In genomic region chr2:38722271-38723115, GRCh38 we compare ENCODE assay signal across 8 cellular contexts. TPM values are rescaled to one million over a fixed set of nuclear protein-coding genes. Genes with fewer than 3 reads are reported as not detected.
DNase-seq lines count a peak whose midpoint lies in the region; ATAC-seq, FAIRE-seq and TF ChIP-seq lines count a peak whose summit lies in the region.

No MANE protein-coding gene starts in this region.

- WGBS in right cardiac atrium, result 45% methylated on average over 10 of the region's 10 CpGs

- no peak for TF ChIP-seq CTCF in CD14-positive monocyte (IDR thresholded peaks at IDR 0.05)

- H3K4me3 ChIP-seq in BLaER1 (no peak overlapping the region), right cardiac atrium (ENCODE audit: low read length) (no peak overlapping the region)

- H3K27ac ChIP-seq in BLaER1 (peak overlapping the region; percentile 7; the same call in 1 of the 2 replicates), right cardiac atrium (ENCODE audit: low read length) (peak overlapping the region; percentile 53)

- peaks cover 20% of the 10 kb centered on the region; the same call in 1 of the 2 replicates for H4K20me1 ChIP-seq in BLaER1

- peaks cover 19% of the 10 kb centered on the region for H3K9me3 ChIP-seq in BLaER1
- no peaks in the 10 kb centered on the region for H3K9me3 ChIP-seq in right cardiac atrium (ENCODE audit: control insufficient read depth, low read length)

- no peaks in the 10 kb centered on the region for H3K27me3 Mint-ChIP-seq in T-helper 2 cell treated with Interferon-gamma antibody and Interleukin-4, amounts not matched to agents 5 μg/mL and 100 μg/mL, for 36 hours (ENCODE audit: low read depth)
- peaks cover 0 to 6% (median 0%) of the 10 kb centered on the region in 3 donors for H3K27me3 Mint-ChIP-seq in CD14-positive monocyte (ENCODE audit: low read depth in 3 of 3)

- H3K4me1 Mint-ChIP-seq in T-helper 2 cell treated with Interferon-gamma antibody and Interleukin-4, amounts not matched to agents 5 μg/mL and 100 μg/mL, for 36 hours (ENCODE audit: low read depth), result peaks cover 42% of the 10 kb centered on the region
- H3K4me1 Mint-ChIP-seq in CD14-positive monocyte, result peaks cover 32% of the 10 kb centered on the region

- DNase-seq in T-helper 2 cell treated with Interferon-gamma antibody and Interleukin-4, amounts not matched to agents 5 μg/mL and 100 μg/mL, for 36 hours (ENCODE audit: low spot score), result peak; percentile 69
- no peak for DNase-seq in right cardiac atrium
- DNase-seq in CD14-positive monocyte (ENCODE audit: low spot score), result no peak
- no peak for DNase-seq in NCI-H128 (lab: John Stamatoyannopoulos, UW; ENCODE audit: unreplicated experiment)
- DNase-seq in H54 (ENCODE audit: insufficient read length, low spot score), result no peak

- H3K27me3 ChIP-seq in BLaER1 (no peaks in the 10 kb centered on the region), right cardiac atrium (ENCODE audit: control insufficient read depth, insufficient read depth) (no peaks in the 10 kb centered on the region)

- H3K4me1 ChIP-seq in BLaER1 (peaks cover 40% of the 10 kb centered on the region), right cardiac atrium (ENCODE audit: control insufficient read depth, insufficient read depth, low read length) (no peaks in the 10 kb centered on the region)

- H3K27ac Mint-ChIP-seq in T-helper 2 cell treated with Interferon-gamma antibody and Interleukin-4, amounts not matched to agents 5 μg/mL and 100 μg/mL, for 36 hours, result peak overlapping the region; percentile 58
- H3K27ac Mint-ChIP-seq in CD14-positive monocyte, result peak overlapping the region in 1 of 7 donors; percentile 59

- H3K36me3 ChIP-seq in BLaER1, result peaks cover 25% of the 10 kb centered on the region

- H3K4me2 ChIP-seq in BLaER1, result peak overlapping the region; percentile 79

- ATAC-seq in GM21576 (IDR thresholded peaks at IDR 0.05; ENCODE audit: unreplicated experiment) (peak; percentile 40), right cardiac atrium (peak in 1 of 2 donors; percentile 4), esophagus mucosa (no peak)

- H3K9me3 Mint-ChIP-seq in T-helper 2 cell treated with Interferon-gamma antibody and Interleukin-4, amounts not matched to agents 5 μg/mL and 100 μg/mL, for 36 hours, result peaks cover 6% of the 10 kb centered on the region
- H3K9me3 Mint-ChIP-seq in CD14-positive monocyte, result peaks cover 0 to 8% (median 7%) of the 10 kb centered on the region in 7 donors

- TF ChIP-seq POLR2A in H54 (IDR thresholded peaks at IDR 0.05; ENCODE audit: low read depth, low read length), result no peak

- no peak for FAIRE-seq in H54 (lab: Jason Lieb, UNC)

- intact Hi-C loops in right cardiac atrium (cut with DNase I) (loop anchor here in 3 of 4 donors (5.0 to 10.0 kb wide), 3 partner anchors 58 to 408 kb away; partner anchors contain the start of genes HNRNPLL (in 2 of the 3) and GALM (in 1 of the 3)), CD14-positive monocyte (cut with micrococcal nuclease) (no loop called here)

- H3K9ac ChIP-seq in BLaER1, result peak overlapping the region; percentile 42; the same call in 1 of the 2 replicates

- peaks cover 38% of the 10 kb centered on the region for H3K36me3 Mint-ChIP-seq in T-helper 2 cell treated with Interferon-gamma antibody and Interleukin-4, amounts not matched to agents 5 μg/mL and 100 μg/mL, for 36 hours (ENCODE audit: low read depth)
- H3K36me3 Mint-ChIP-seq in CD14-positive monocyte, result peaks cover 17 to 22% of the 10 kb centered on the region in 2 donors

- peak overlapping the region; percentile 41 for H3K4me3 Mint-ChIP-seq in T-helper 2 cell treated with Interferon-gamma antibody and Interleukin-4, amounts not matched to agents 5 μg/mL and 100 μg/mL, for 36 hours
- peak overlapping the region in 1 of 2 donors; percentile 62 for H3K4me3 Mint-ChIP-seq in CD14-positive monocyte

RNA-seq across cellular contexts. Expression of gene SRSF7, which starts 28.7 kb away (rescaled TPM):
- 10 to 100 TPM; 51.4 to 87.1 (median 64.6) TPM for total RNA-seq in right cardiac atrium
- polyA plus RNA-seq in right cardiac atrium, result 51.1 TPM
- polyA plus RNA-seq in CD14-positive monocyte, result 100 to 1,000 TPM; 226 to 246 TPM
- 96.2 TPM for total RNA-seq in esophagus mucosa

RNA-seq across cellular contexts. Expression of gene GEMIN6, which starts 55.5 kb away (rescaled TPM):
- 10 to 100 TPM in 2 of 4 donors, 1 to 10 TPM in 2; 7.8 to 12.8 (median 9.2) TPM for total RNA-seq in right cardiac atrium
- 7.3 TPM for polyA plus RNA-seq in right cardiac atrium
- polyA plus RNA-seq in CD14-positive monocyte, result 10 to 100 TPM in 1 of 2 donors, 1 to 10 TPM in 1; 8.9 to 13.4 TPM
- total RNA-seq in esophagus mucosa, result 7.9 TPM

RNA-seq across cellular contexts. Expression of gene GALM, which starts 56.6 kb away (rescaled TPM):
- total RNA-seq in right cardiac atrium (10 to 100 TPM; 11.4 to 23.0 (median 19.8) TPM), esophagus mucosa (2.2 TPM)
- polyA plus RNA-seq in right cardiac atrium (13.5 TPM), CD14-positive monocyte (1 to 10 TPM; 3.0 to 3.6 TPM)

Comparison
In these comparisons a context has a peak if more than half of its experiments do, and no peak if none do; other contexts are left out.
1. intact Hi-C loops: an anchor here in right cardiac atrium (5.0 to 10.0 kb wide); none called in CD14-positive monocyte.